Comparison of ENCODE assay signal across 8 cellular contexts in the genomic region with DNA sequence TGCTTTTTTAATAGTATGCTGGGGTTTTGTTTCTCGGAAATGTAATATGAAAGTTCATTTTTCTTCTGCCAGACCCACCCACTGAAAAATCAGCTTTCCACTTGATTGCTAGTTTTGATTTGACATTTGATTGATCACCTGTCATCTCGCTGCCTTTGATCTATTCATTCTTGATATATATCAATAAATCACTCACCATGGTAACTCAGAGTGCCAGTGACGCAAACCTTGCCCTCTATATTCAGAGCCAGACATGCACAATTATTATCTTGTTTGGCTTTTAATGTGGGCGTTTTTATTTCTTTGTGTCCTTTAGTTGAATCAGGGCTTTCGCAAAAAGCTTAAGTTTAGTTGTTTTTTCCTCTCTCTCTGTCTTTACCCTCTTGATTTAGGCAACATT. TPM values are rescaled to one million over a fixed set of nuclear protein-coding genes. Genes with fewer than 3 reads are reported as not detected.
DNase-seq lines count a peak whose midpoint lies in the region; ATAC-seq and TF ChIP-seq lines count a peak whose summit lies in the region.

No MANE protein-coding gene starts in this region.

- no peaks in the 10 kb centered on the region for H3K9me3 ChIP-seq in gastroesophageal sphincter
- H3K9me3 ChIP-seq in SJCRH30 (replicated peaks): no peaks in the 10 kb centered on the region

- H3K4me3 ChIP-seq in gastroesophageal sphincter (peak overlapping the region; percentile 28 to 57), SJCRH30 (no peak overlapping the region)

- no peaks in the 10 kb centered on the region for H3K36me3 Mint-ChIP-seq in activated CD4-positive, alpha-beta T cell treated with anti-CD3 and anti-CD28 coated beads, Interleukin-2, amount 10 ng/mL, durations not matched to agents 7 days and 5 days (ENCODE audit: low read depth)

- peak overlapping the region; percentile 81 for H3K4me3 Mint-ChIP-seq in activated CD4-positive, alpha-beta T cell treated with anti-CD3 and anti-CD28 coated beads, Interleukin-2, amount 10 ng/mL, durations not matched to agents 7 days and 5 days

- H3K27me3 Mint-ChIP-seq in activated CD4-positive, alpha-beta T cell treated with anti-CD3 and anti-CD28 coated beads, Interleukin-2, amount 10 ng/mL, durations not matched to agents 7 days and 5 days: peaks cover 20% of the 10 kb centered on the region

- POLR2A ChIA-PET in activated CD4-positive, alpha-beta T cell treated with anti-CD3 and anti-CD28 coated beads, Interleukin-2, amount 10 ng/mL, durations not matched to agents 7 days and 5 days (lab: Charles Lee): no interaction called here

- no peak for TF ChIP-seq EP300 in gastroesophageal sphincter (IDR thresholded peaks at IDR 0.05)

- peak overlapping the region; percentile 82 for H3K27ac Mint-ChIP-seq in activated CD4-positive, alpha-beta T cell treated with anti-CD3 and anti-CD28 coated beads, Interleukin-2, amount 10 ng/mL, durations not matched to agents 7 days and 5 days

- no peak for TF ChIP-seq CTCF in gastroesophageal sphincter (IDR thresholded peaks at IDR 0.05)

- peaks cover 0 to 12% (median 0%) of the 10 kb centered on the region in 3 donors for H3K4me1 ChIP-seq in gastroesophageal sphincter
- no peaks in the 10 kb centered on the region for H3K4me1 ChIP-seq in SJCRH30

- H3K9me3 Mint-ChIP-seq in activated CD4-positive, alpha-beta T cell treated with anti-CD3 and anti-CD28 coated beads, Interleukin-2, amount 10 ng/mL, durations not matched to agents 7 days and 5 days: no peaks in the 10 kb centered on the region

- TF ChIP-seq POLR2A in gastroesophageal sphincter (IDR thresholded peaks at IDR 0.05): no peak

- ATAC-seq in gastroesophageal sphincter (no peak), HG03039 (IDR thresholded peaks at IDR 0.05; ENCODE audit: unreplicated experiment) (no peak), HG03095 (IDR thresholded peaks at IDR 0.05; ENCODE audit: unreplicated experiment) (no peak)

- H3K4me1 Mint-ChIP-seq in activated CD4-positive, alpha-beta T cell treated with anti-CD3 and anti-CD28 coated beads, Interleukin-2, amount 10 ng/mL, durations not matched to agents 7 days and 5 days: peaks cover 50% of the 10 kb centered on the region

- WGBS in gastroesophageal sphincter (ENCODE audit: low coverage in 1 of 2), 2 donors: 32 to 61% methylated on average over 5 of the region's 5 CpGs

- peak; percentile 47 for DNase-seq in M059J (ENCODE audit: low read depth)
- DNase-seq in activated CD4-positive, alpha-beta T cell treated with anti-CD3 and anti-CD28 coated beads, Interleukin-2, amount 10 ng/mL, durations not matched to agents 7 days and 5 days: peak; percentile 44
- peak; percentile 36 for DNase-seq in stimulated activated CD4-positive, alpha-beta T cell treated with anti-CD3 and anti-CD28 coated beads, Interleukin-2, amount 100 ng/mL, for 4 hours (ENCODE audit: low read depth)
- DNase-seq in amniotic stem cell (lab: John Stamatoyannopoulos, UW): no peak
- DNase-seq in SJCRH30: no peak

- H3K36me3 ChIP-seq in gastroesophageal sphincter (no peaks in the 10 kb centered on the region), SJCRH30 (no peaks in the 10 kb centered on the region)

- peaks cover 38% of the 10 kb centered on the region for H3K27me3 ChIP-seq in gastroesophageal sphincter
- H3K27me3 ChIP-seq in SJCRH30: peaks cover 34% of the 10 kb centered on the region

- CTCF ChIA-PET in activated CD4-positive, alpha-beta T cell treated with anti-CD3 and anti-CD28 coated beads, Interleukin-2, amount 10 ng/mL, durations not matched to agents 7 days and 5 days (lab: Charles Lee): interaction anchor here (0.6 kb wide), 1 partner anchor 139 kb away, joined by 3 read pairs; no protein-coding TSS in a partner anchor

- H3K27ac ChIP-seq in gastroesophageal sphincter: peak overlapping the region in 3 of 4 donors; percentile 29 to 80 (median 75)
- H3K27ac ChIP-seq in SJCRH30: no peak overlapping the region

RNA-seq across cellular contexts. Expression of a gene that starts 2.0 kb away (rescaled TPM):
- total RNA-seq in M059J (2014; rRNA removed; shearing (Covaris generic)): 5.5 and 11.9 TPM in 2 replicates
- 1 to 10 TPM; 8.1 to 9.2 TPM for total RNA-seq in activated CD4-positive, alpha-beta T cell treated with anti-CD3 and anti-CD28 coated beads, Interleukin-2, amount 10 ng/mL, durations not matched to agents 7 days and 5 days
- total RNA-seq in gastroesophageal sphincter: 10 to 100 TPM in 3 of 4 donors, 1 to 10 TPM in 1; 9.9 to 21.3 (median 12.2) TPM
- total RNA-seq in SJCRH30 (2014; rRNA removed; shearing (Covaris generic)): not detected in 2 replicates

Comparison
In these comparisons a context has a peak if more than half of its experiments do, and no peak if none do; other contexts are left out.
1. DNase-seq: peak in M059J (single experiment), activated CD4-positive, alpha-beta T cell treated with anti-CD3 and anti-CD28 coated beads, Interleukin-2, amount 10 ng/mL, durations not matched to agents 7 days and 5 days (single experiment) and stimulated activated CD4-positive, alpha-beta T cell treated with anti-CD3 and anti-CD28 coated beads, Interleukin-2, amount 100 ng/mL, for 4 hours (single experiment); none in amniotic stem cell (single experiment) and SJCRH30 (0 of 2).